Comparison of ENCODE assay signal across 22 cellular contexts in the genomic region with DNA sequence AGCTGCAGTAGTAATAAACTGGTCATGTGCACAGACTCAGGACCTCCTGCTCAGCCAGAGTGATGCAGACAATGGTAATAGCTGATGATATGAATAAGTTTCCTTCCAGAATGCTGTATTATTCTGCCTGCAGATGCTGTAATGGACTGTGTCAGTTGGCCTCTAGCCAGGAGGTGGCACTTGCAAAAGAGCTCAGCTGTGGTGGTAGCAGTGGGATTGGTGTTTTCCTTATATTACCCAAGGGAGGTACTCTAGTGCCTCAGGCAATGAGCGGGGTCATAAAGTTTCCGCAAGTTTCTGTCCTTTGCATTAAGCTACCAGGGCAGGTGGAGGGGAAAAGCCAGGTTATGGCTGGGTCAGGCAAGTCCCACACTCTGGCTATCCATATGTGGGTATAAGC. TPM values are rescaled to one million over a fixed set of nuclear protein-coding genes. Genes with fewer than 3 reads are reported as not detected.
DNase-seq lines count a peak whose midpoint lies in the region; ATAC-seq, FAIRE-seq and TF ChIP-seq lines count a peak whose summit lies in the region.
"Had no signal": no experiment of that assay in that cellular context is flagged by ENCODE, and none has a peak within 500 bp of the region (broad histone marks: within the 10 kb centered on the region; RNA-seq: fewer than 3 reads in every experiment).

No MANE protein-coding gene starts in this region.

- no peaks in the 10 kb centered on the region for H3K27me3 ChIP-seq in SJCRH30

- H3K9me3 Mint-ChIP-seq in glutamatergic neuron (ENCODE audit: unreplicated experiment), result peaks cover 2% of the 10 kb centered on the region
- H3K9me3 Mint-ChIP-seq in WTC11, result peaks cover 15% of the 10 kb centered on the region

- H3K27ac Mint-ChIP-seq in glutamatergic neuron (ENCODE audit: unreplicated experiment) (no peak overlapping the region), WTC11 (no peak overlapping the region)
- H3K27ac Mint-ChIP-seq: CD4-positive, alpha-beta memory T cell had no signal

- ATAC-seq in WTC11, result no peak
- ATAC-seq: HepG2 had no signal

- H3K4me3 ChIP-seq in SJCRH30, result no peak overlapping the region

- H3K27me3 Mint-ChIP-seq in glutamatergic neuron (ENCODE audit: unreplicated experiment), result no peaks in the 10 kb centered on the region
- H3K27me3 Mint-ChIP-seq in WTC11 (ENCODE audit: low read depth), result no peaks in the 10 kb centered on the region

- no peak for TF ChIP-seq CTCF in glutamatergic neuron (IDR thresholded peaks at IDR 0.05; ENCODE audit: partially characterized antibody, unreplicated experiment)
- no peak for TF ChIP-seq CTCF in WTC11 (IDR thresholded peaks at IDR 0.05)

- H3K4me1 Mint-ChIP-seq in glutamatergic neuron (ENCODE audit: low read depth, unreplicated experiment) (no peaks in the 10 kb centered on the region), WTC11 (no peaks in the 10 kb centered on the region)
- H3K4me1 Mint-ChIP-seq: CD4-positive, alpha-beta memory T cell had no signal

- POLR2A ChIA-PET in WTC11 (lab: Charles Lee), result no interaction called here

- peaks cover 11% of the 10 kb centered on the region for H3K36me3 Mint-ChIP-seq in glutamatergic neuron (ENCODE audit: unreplicated experiment)
- peaks cover 6% of the 10 kb centered on the region; the same call in 1 of the 2 replicates for H3K36me3 Mint-ChIP-seq in WTC11

- no peak overlapping the region for H3K27ac ChIP-seq in SJCRH30

- no peaks in the 10 kb centered on the region for H3K4me1 ChIP-seq in SJCRH30

- no peaks in the 10 kb centered on the region for H3K36me3 ChIP-seq in SJCRH30

- DNase-seq in AML-193 (lab: John Stamatoyannopoulos, UW), result peak; percentile 66 to 75
- DNase-seq in DMS153 (lab: John Stamatoyannopoulos, UW), result peak; percentile 31
- DNase-seq in NCI-H1105 (lab: John Stamatoyannopoulos, UW), result peak; percentile 19
- peak; percentile 28 to 38 for DNase-seq in SJCRH30
- DNase-seq in glutamatergic neuron, result no peak
- DNase-seq in activated CD8-positive, alpha-beta memory T cell treated with anti-CD3 and anti-CD28 coated beads, Interleukin-2, amount 50 U/mL, for 48 hours, result no peak
- DNase-seq in WTC11 (ENCODE audit: low spot score), result no peak
- no peak for DNase-seq in RCC 7860 (ENCODE audit: low spot score)
- DNase-seq: ACHN; CD4-positive, alpha-beta memory T cell; H7; KG1; NCI-H1092 treated with DMSO at 0.1 percent for 48 hours; NCI-H2081 treated with DMSO at 0.1 percent for 48 hours; NCI-H446; NCI-H774; SK-N-SH; T-helper 1 cell; T1000 had no signal

- H3K4me3 Mint-ChIP-seq in glutamatergic neuron (ENCODE audit: unreplicated experiment) (no peak overlapping the region), WTC11 (no peak overlapping the region)
- H3K4me3 Mint-ChIP-seq: CD4-positive, alpha-beta memory T cell had no signal

- no peaks in the 10 kb centered on the region for H3K9me3 ChIP-seq in SJCRH30 (replicated peaks)
- H3K9me3 ChIP-seq: SK-N-SH had no signal

- no peak for FAIRE-seq in RCC 7860 (lab: Jason Lieb, UNC)
- FAIRE-seq: GM19239, HepG2 had no signal

- CTCF ChIA-PET in WTC11 (lab: Charles Lee), result interaction anchor here (0.5 to 0.9 kb wide), 3 partner anchors 81 to 320 kb away, joined by 3 to 4 read pairs (median 4); no protein-coding TSS in a partner anchor

TF ChIP-seq in WTC11, 78 proteins besides CTCF, POLR2A, EP300 and RAD21 (continues in another document):
- TF ChIP-seq, protein P1, sequence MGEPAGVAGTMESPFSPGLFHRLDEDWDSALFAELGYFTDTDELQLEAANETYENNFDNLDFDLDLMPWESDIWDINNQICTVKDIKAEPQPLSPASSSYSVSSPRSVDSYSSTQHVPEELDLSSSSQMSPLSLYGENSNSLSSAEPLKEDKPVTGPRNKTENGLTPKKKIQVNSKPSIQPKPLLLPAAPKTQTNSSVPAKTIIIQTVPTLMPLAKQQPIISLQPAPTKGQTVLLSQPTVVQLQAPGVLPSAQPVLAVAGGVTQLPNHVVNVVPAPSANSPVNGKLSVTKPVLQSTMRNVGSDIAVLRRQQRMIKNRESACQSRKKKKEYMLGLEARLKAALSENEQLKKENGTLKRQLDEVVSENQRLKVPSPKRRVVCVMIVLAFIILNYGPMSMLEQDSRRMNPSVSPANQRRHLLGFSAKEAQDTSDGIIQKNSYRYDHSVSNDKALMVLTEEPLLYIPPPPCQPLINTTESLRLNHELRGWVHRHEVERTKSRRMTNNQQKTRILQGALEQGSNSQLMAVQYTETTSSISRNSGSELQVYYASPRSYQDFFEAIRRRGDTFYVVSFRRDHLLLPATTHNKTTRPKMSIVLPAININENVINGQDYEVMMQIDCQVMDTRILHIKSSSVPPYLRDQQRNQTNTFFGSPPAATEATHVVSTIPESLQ (CRISPR knock-in tag; IDR thresholded peaks at IDR 0.05), result no peak
- TF ChIP-seq, protein P2, sequence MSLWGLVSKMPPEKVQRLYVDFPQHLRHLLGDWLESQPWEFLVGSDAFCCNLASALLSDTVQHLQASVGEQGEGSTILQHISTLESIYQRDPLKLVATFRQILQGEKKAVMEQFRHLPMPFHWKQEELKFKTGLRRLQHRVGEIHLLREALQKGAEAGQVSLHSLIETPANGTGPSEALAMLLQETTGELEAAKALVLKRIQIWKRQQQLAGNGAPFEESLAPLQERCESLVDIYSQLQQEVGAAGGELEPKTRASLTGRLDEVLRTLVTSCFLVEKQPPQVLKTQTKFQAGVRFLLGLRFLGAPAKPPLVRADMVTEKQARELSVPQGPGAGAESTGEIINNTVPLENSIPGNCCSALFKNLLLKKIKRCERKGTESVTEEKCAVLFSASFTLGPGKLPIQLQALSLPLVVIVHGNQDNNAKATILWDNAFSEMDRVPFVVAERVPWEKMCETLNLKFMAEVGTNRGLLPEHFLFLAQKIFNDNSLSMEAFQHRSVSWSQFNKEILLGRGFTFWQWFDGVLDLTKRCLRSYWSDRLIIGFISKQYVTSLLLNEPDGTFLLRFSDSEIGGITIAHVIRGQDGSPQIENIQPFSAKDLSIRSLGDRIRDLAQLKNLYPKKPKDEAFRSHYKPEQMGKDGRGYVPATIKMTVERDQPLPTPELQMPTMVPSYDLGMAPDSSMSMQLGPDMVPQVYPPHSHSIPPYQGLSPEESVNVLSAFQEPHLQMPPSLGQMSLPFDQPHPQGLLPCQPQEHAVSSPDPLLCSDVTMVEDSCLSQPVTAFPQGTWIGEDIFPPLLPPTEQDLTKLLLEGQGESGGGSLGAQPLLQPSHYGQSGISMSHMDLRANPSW (CRISPR knock-in tag; conservative IDR thresholded peaks at IDR 0.05; ENCODE audit: low read depth), result no peak
- no peak for TF ChIP-seq GABPB1 (CRISPR knock-in tag; IDR thresholded peaks at IDR 0.05)
- TF ChIP-seq GTF2I (CRISPR knock-in tag; conservative IDR thresholded peaks at IDR 0.05), result no peak
- TF ChIP-seq, protein P3, sequence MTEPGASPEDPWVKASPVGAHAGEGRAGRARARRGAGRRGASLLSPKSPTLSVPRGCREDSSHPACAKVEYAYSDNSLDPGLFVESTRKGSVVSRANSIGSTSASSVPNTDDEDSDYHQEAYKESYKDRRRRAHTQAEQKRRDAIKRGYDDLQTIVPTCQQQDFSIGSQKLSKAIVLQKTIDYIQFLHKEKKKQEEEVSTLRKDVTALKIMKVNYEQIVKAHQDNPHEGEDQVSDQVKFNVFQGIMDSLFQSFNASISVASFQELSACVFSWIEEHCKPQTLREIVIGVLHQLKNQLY (CRISPR knock-in tag; IDR thresholded peaks at IDR 0.05), result no peak
- TF ChIP-seq SP1 (CRISPR knock-in tag; conservative IDR thresholded peaks at IDR 0.05), result no peak
- TF ChIP-seq NR3C1 (CRISPR knock-in tag; conservative IDR thresholded peaks at IDR 0.05; ENCODE audit: low read depth), result no peak
- TF ChIP-seq SMAD3 (CRISPR knock-in tag; IDR thresholded peaks at IDR 0.05; ENCODE audit: borderline replicate concordance), result no peak
- TF ChIP-seq CBFB (CRISPR knock-in tag; IDR thresholded peaks at IDR 0.05; ENCODE audit: low read depth), result no peak
- TF ChIP-seq FOXJ3 (CRISPR knock-in tag; IDR thresholded peaks at IDR 0.05; ENCODE audit: borderline replicate concordance), result no peak
- TF ChIP-seq ESRRA (CRISPR knock-in tag; IDR thresholded peaks at IDR 0.05; ENCODE audit: borderline replicate concordance), result no peak
- no peak for TF ChIP-seq RORB (CRISPR knock-in tag; IDR thresholded peaks at IDR 0.05)
- TF ChIP-seq, protein P4, sequence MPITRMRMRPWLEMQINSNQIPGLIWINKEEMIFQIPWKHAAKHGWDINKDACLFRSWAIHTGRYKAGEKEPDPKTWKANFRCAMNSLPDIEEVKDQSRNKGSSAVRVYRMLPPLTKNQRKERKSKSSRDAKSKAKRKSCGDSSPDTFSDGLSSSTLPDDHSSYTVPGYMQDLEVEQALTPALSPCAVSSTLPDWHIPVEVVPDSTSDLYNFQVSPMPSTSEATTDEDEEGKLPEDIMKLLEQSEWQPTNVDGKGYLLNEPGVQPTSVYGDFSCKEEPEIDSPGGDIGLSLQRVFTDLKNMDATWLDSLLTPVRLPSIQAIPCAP (CRISPR knock-in tag; IDR thresholded peaks at IDR 0.05), result no peak
- TF ChIP-seq, protein P5, sequence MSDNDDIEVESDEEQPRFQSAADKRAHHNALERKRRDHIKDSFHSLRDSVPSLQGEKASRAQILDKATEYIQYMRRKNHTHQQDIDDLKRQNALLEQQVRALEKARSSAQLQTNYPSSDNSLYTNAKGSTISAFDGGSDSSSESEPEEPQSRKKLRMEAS (CRISPR knock-in tag; IDR thresholded peaks at IDR 0.05), result no peak
- TF ChIP-seq, protein P6, sequence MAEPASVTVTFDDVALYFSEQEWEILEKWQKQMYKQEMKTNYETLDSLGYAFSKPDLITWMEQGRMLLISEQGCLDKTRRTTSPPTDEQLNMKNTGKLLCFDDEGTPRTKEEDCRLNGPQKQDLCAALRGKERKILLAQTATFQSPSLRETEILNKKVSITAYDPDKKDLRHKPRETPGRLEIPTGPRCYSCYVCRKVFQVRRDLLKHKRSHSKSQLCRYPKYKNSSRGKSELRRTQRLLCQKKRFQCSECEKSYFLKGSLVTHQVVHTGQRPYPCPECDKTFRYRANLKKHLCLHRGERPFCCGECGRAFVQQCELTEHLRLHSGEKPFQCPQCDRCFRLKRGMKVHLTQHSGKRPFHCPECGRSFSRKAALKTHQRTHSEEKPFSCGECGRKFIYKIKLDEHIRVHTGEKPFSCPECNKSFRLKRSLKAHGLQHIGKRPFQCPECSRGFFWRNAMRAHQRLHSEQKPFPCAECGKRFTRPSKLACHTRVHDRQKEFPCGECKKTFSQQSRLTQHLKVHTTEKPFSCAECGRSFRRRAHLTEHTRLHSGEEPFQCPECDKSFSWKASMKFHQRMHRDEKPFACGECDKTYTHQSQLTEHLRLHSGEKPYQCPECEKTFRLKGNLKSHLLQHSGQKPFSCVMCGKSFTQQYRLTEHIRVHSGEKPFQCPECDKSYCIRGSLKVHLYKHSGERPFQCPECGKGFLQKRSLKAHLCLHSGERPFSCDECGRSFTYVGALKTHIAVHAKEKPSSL (CRISPR knock-in tag; conservative IDR thresholded peaks at IDR 0.05), result no peak
- TF ChIP-seq JUN (CRISPR knock-in tag; IDR thresholded peaks at IDR 0.05), result no peak
- TF ChIP-seq MXD4 (CRISPR knock-in tag; IDR thresholded peaks at IDR 0.05; ENCODE audit: borderline replicate concordance), result no peak
- no peak for TF ChIP-seq ZNF121 (CRISPR knock-in tag; IDR thresholded peaks at IDR 0.05)

RNA-seq across cellular contexts. Expression of a gene that starts 14.0 kb away (rescaled TPM):
- not detected in 2 replicates for total RNA-seq in SJCRH30 (2014; rRNA removed; shearing (Covaris generic))
- not detected for total RNA-seq in glutamatergic neuron (ENCODE audit: unreplicated experiment)
- not detected in 3 replicates for total RNA-seq in WTC11 (2021)
- total RNA-seq: CD4-positive, alpha-beta memory T cell; H7; HepG2; M059J had no signal

Comparison
In these comparisons a context has a peak if more than half of its experiments do, and no peak if none do; other contexts are left out.
1. DNase-seq: peak in AML-193 (2 of 2), DMS153 (single experiment), NCI-H1105 (single experiment) and SJCRH30 (2 of 2); none in glutamatergic neuron (single experiment), activated CD8-positive, alpha-beta memory T cell treated with anti-CD3 and anti-CD28 coated beads, Interleukin-2, amount 50 U/mL, for 48 hours (single experiment), WTC11 (single experiment) and RCC 7860 (single experiment).